10 cellular contexts compared by ENCODE assay signal in genomic region chr22:41305646-41306045, GRCh38. TPM values are rescaled to one million over a fixed set of nuclear protein-coding genes. Genes with fewer than 3 reads are reported as not detected.
DNase-seq lines count a peak whose midpoint lies in the region; ATAC-seq and TF ChIP-seq lines count a peak whose summit lies in the region.
"Had no signal": no experiment of that assay in that cellular context is flagged by ENCODE, and none has a peak within 500 bp of the region (broad histone marks: within the 10 kb centered on the region; RNA-seq: fewer than 3 reads in every experiment).

No MANE protein-coding gene starts in this region.

- TF ChIP-seq CTCF in HCT116 (IDR thresholded peaks at IDR 0.05 in 2 of 3, conservative IDR thresholded peaks at IDR 0.05 in 1 of 3; ENCODE audit: borderline replicate concordance in 1 of 3, insufficient read depth in 1 of 3, low read depth in 2 of 3, low read length in 2 of 3), result no peak

- no peaks in the 10 kb centered on the region for H3K27me3 ChIP-seq in HCT116 (ENCODE audit: insufficient read depth, low read length)

- no peak overlapping the region for H2AFZ ChIP-seq in HCT116 (ENCODE audit: low read depth, low read length, poor library complexity, severe bottlenecking)

- no peaks in the 10 kb centered on the region for H3K36me3 ChIP-seq in HCT116 (ENCODE audit: control insufficient read depth in 1 of 2, insufficient read depth in 2 of 2, low read length in 2 of 2)

- H3K27ac ChIP-seq in HCT116 (ENCODE audit: low read depth, low read length) (peak overlapping the region; percentile 19; the same call in 1 of the 2 replicates), angular gyrus (ENCODE audit: low read depth, low read length) (peak overlapping the region; percentile 73)

- H3K4me1 ChIP-seq in HCT116 (ENCODE audit: control insufficient read depth in 1 of 2, insufficient read depth in 2 of 2, low read length in 2 of 2), result peaks cover 11 to 39% of the 10 kb centered on the region in 2 experiments

- H3K4me2 ChIP-seq in HCT116 (ENCODE audit: low read length), result peak overlapping the region; percentile 27

- RAD21 ChIA-PET in HCT116 (lab: Charles Lee; ENCODE audit: low non-redundant PET in 1 of 2, low total read pairs in 2 of 2, uncharacterized antibody in 2 of 2, unreplicated experiment in 2 of 2), result interaction anchor here in 1 of 2 experiments (1.0 kb wide), 1 partner anchor 383 kb away, joined by 3 read pairs; no protein-coding TSS in a partner anchor

- POLR2A ChIA-PET in HCT116 (lab: Charles Lee), result no interaction called here

- peaks cover 79% of the 10 kb centered on the region for H3K79me2 ChIP-seq in HCT116 (ENCODE audit: insufficient read depth, low read length)

- peak; percentile 85 for DNase-seq in A172 (ENCODE audit: low spot score)
- no peak for DNase-seq in HCT116 (ENCODE audit: low read depth, low spot score)
- DNase-seq in kidney glomerular epithelial cell (lab: John Stamatoyannopoulos, UW), result peak; percentile 96
- DNase-seq in erythroblast (lab: John Stamatoyannopoulos, UW), result no peak
- DNase-seq in dedifferentiated amniotic fluid mesenchymal stem cell (ENCODE audit: extremely low spot score), result no peak
- DNase-seq: KG1, NCI-H82 had no signal

- no TSS peak for BruUV-seq in HCT116 (replicated peaks; lab: Mats Ljungman, UMichigan)

- no peak for TF ChIP-seq RAD21 in HCT116 (IDR thresholded peaks at IDR 0.05; ENCODE audit: low read depth)

- H3K9ac ChIP-seq in HCT116 (ENCODE audit: low read length), result no peak overlapping the region

- H3K9me3 ChIP-seq in HCT116 (ENCODE audit: control insufficient read depth in 1 of 2, insufficient read depth in 1 of 2, low read depth in 1 of 2, low read length in 2 of 2), result no peaks in the 10 kb centered on the region

- TF ChIP-seq POLR2A in HCT116 (IDR thresholded peaks at IDR 0.05; ENCODE audit: borderline replicate concordance, extremely low read depth, insufficient read depth, insufficient read length) (no peak), erythroblast (IDR thresholded peaks at IDR 0.05; ENCODE audit: low read length) (no peak)

- H4K20me1 ChIP-seq in HCT116 (ENCODE audit: insufficient read depth), result no peaks in the 10 kb centered on the region

- peak; percentile 27; the same call in 1 of the 2 replicates for ATAC-seq in HCT116
- ATAC-seq in GM21447 (IDR thresholded peaks at IDR 0.05; ENCODE audit: unreplicated experiment), result no peak
- ATAC-seq in HG02798 (IDR thresholded peaks at IDR 0.05; ENCODE audit: poor library complexity, unreplicated experiment), result no peak

- intact Hi-C loops in HCT116 (cut with micrococcal nuclease), result no loop called here

- no peak overlapping the region for H3K4me3 ChIP-seq in HCT116 (replicated peaks in 1 of 2; ENCODE audit: low read depth in 1 of 2, low read length in 2 of 2)

- CTCF ChIA-PET in HCT116 (lab: Charles Lee), result no interaction called here

- H3K9me2 ChIP-seq in HCT116 (ENCODE audit: insufficient read depth), result no peaks in the 10 kb centered on the region

TF ChIP-seq in HCT116, 20 proteins besides CTCF, POLR2A, EP300 and RAD21:
- TF ChIP-seq YY1 (IDR thresholded peaks at IDR 0.05; ENCODE audit: extremely low read depth, insufficient replicate concordance, low read depth, low read length), result no peak

RNA-seq across cellular contexts. Expression of gene ZC3H7B, which starts 4.3 kb away (rescaled TPM):
- total RNA-seq in A172 (2014; rRNA removed; shearing (Covaris generic)), result 26.9 and 31.1 TPM in 2 replicates
- 42.0 TPM for total RNA-seq in HCT116 (2021; ENCODE audit: unreplicated experiment)
- 31.6 and 33.2 TPM in 2 replicates for polyA plus RNA-seq in HCT116 (2012)

RNA-seq across cellular contexts. Expression of gene RANGAP1, which starts 19.7 kb away (rescaled TPM):
- total RNA-seq in A172 (2014; rRNA removed; shearing (Covaris generic)), result 95.7 and 100 TPM in 2 replicates
- 121 TPM for total RNA-seq in HCT116 (2021; ENCODE audit: unreplicated experiment)
- polyA plus RNA-seq in HCT116 (2012), result 106 and 114 TPM in 2 replicates

Comparison
In these comparisons a context has a peak if more than half of its experiments do, and no peak if none do; other contexts are left out.
1. DNase-seq: peak in A172 (single experiment) and kidney glomerular epithelial cell (single experiment); none in HCT116 (single experiment), erythroblast (0 of 2) and dedifferentiated amniotic fluid mesenchymal stem cell (single experiment).